In the genomic region with DNA sequence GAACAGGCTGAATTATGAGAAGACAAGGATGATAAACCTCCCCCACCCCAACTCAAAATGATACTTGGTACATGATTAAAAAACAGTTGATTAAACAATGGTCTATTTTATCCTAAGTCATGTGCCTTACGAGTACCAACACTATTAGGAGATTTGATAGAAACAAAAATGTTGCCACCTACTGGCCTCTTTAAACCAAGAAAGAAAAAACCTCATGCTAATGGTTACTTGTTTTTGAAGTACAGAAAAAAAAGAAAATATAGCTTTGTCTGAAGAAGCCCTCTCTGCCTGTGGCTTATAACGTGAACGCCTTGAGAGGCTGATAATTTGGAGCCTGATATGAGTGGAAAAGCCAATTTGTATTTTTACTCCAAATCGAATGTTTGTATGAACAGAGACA, we compare ENCODE assay signal across 14 cellular contexts.
DNase-seq lines count a peak whose midpoint lies in the region; FAIRE-seq and TF ChIP-seq lines count a peak whose summit lies in the region.
"Had no signal": no experiment of that assay in that cellular context is flagged by ENCODE, and none has a peak within 500 bp of the region (broad histone marks: within the 10 kb centered on the region; RNA-seq: fewer than 3 reads in every experiment).

No MANE protein-coding gene starts in this region.

- H3K4me1 ChIP-seq in BE2C, result no peaks in the 10 kb centered on the region
- no peaks in the 10 kb centered on the region for H3K4me1 ChIP-seq in adrenal gland (replicated peaks in 1 of 2)
- H3K4me1 ChIP-seq: tibial nerve had no signal

- intact Hi-C loops in adrenal gland (cut with DNase I), result no loop called here

- no peak overlapping the region for H3K4me3 ChIP-seq in BE2C (ENCODE audit: low read depth, low read length)
- H3K4me3 ChIP-seq in Jurkat, Clone E6-1 (ENCODE audit: low read length), result no peak overlapping the region
- no peak overlapping the region for H3K4me3 ChIP-seq in adrenal gland
- H3K4me3 ChIP-seq: tibial nerve had no signal

- H3K27me3 ChIP-seq in BE2C (no peaks in the 10 kb centered on the region), adrenal gland (no peaks in the 10 kb centered on the region)
- H3K27me3 ChIP-seq: tibial nerve had no signal

- H3K36me3 ChIP-seq in BE2C (no peaks in the 10 kb centered on the region), adrenal gland (replicated peaks in 1 of 2) (no peaks in the 10 kb centered on the region)
- H3K36me3 ChIP-seq: tibial nerve had no signal

- no peak overlapping the region for H3K27ac ChIP-seq in adrenal gland
- H3K27ac ChIP-seq: tibial nerve had no signal

- no peak for FAIRE-seq in GM19239 (lab: Jason Lieb, UNC)
- FAIRE-seq: colon, H54 had no signal

- peak; percentile 33 for TF ChIP-seq CTCF in BE2C (IDR thresholded peaks at IDR 0.05; ENCODE audit: low read depth, low read length)
- peak in 4 of 6 experiments; percentile 6 to 36 (median 24) for TF ChIP-seq CTCF in adrenal gland (IDR thresholded peaks at IDR 0.05)

- no peak for DNase-seq in BE2C
- DNase-seq in Jurkat, Clone E6-1 (ENCODE audit: low read depth, low spot score), result peak; percentile 1
- no peak for DNase-seq in adrenal gland
- peak; percentile 13 for DNase-seq in kidney tubule cell (ENCODE audit: low spot score)
- DNase-seq in activated T-cell treated with anti-CD3 and anti-CD28 coated beads, Interleukin-2, amount 50 U/mL, for 48 hours, result no peak
- no peak for DNase-seq in GM19239 (ENCODE audit: insufficient read length, low spot score)
- no peak for DNase-seq in NK-92 (lab: John Stamatoyannopoulos, UW; ENCODE audit: unreplicated experiment)
- DNase-seq in T-helper 9 cell, result no peak
- DNase-seq: activated T-cell treated with anti-CD3 and anti-CD28 coated beads, Interleukin-2, amount 50 U/mL, for 24 hours; NCI-H187 treated with DMSO at 0.1 percent for 48 hours; T-helper 17 cell had no signal

- no peak for TF ChIP-seq POLR2A in adrenal gland (IDR thresholded peaks at IDR 0.05)

- H3K9me3 ChIP-seq in BE2C (no peaks in the 10 kb centered on the region), adrenal gland (replicated peaks in 1 of 3) (no peaks in the 10 kb centered on the region)
- H3K9me3 ChIP-seq: tibial nerve had no signal

- 26 to 39% (median 35%) methylated on average over 4 of the region's 4 CpGs for WGBS in adrenal gland, 4 donors

Comparison
In these comparisons a context has a peak if more than half of its experiments do, and no peak if none do; other contexts are left out.
1. DNase-seq: peak in Jurkat, Clone E6-1 (single experiment) and kidney tubule cell (single experiment); none in BE2C (single experiment), adrenal gland (0 of 7), activated T-cell treated with anti-CD3 and anti-CD28 coated beads, Interleukin-2, amount 50 U/mL, for 48 hours (0 of 2), GM19239 (single experiment), NK-92 (single experiment) and T-helper 9 cell (single experiment).